Comparison of ENCODE assay signal across 17 cellular contexts in the genomic region with DNA sequence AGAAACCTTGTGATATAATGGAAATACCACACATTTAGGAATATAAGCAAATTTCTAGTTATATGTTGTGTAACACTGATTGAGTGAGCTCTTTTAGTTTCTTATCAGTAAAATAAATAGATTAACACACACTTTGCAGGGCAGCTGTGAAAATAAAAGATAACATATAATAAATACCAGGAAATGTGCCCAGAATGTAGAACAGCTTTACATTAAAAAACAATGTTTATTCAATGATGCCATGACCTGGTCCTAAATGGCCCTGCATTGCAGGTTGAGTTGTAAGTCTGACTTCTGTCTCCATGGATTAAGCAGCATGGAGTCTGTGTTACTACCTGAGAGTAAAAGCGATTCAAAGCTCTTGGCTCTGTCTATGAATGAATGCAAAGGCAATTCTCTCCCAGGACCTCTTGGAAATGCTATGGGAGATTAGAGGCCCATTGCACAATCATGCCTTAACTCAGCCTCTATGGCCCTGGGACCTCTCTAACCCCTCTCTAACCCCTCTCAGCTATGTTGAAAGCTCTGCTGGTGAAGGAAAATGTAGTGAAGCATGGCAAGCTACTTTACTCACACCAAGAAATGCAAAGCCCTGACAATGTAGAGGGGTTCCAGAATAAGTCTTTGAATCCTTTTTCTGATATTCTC.
A peak's percentile ranks its signal among the peaks of the same experiment; 100 is the strongest.
DNase-seq lines count a peak whose midpoint lies in the region; ATAC-seq and TF ChIP-seq lines count a peak whose summit lies in the region.
"Had no signal": no experiment of that assay in that cellular context is flagged by ENCODE, and none has a peak within 500 bp of the region (broad histone marks: within the 10 kb centered on the region; RNA-seq: fewer than 3 reads in every experiment).

No MANE protein-coding gene starts in this region.

- POLR2A ChIA-PET in AG04449 (lab: Yijun Ruan, JAX) (interaction anchor here (1.0 to 3.3 kb wide), 3 partner anchors 337 to 682 kb away, joined by 3 to 25 read pairs (median 6); a partner anchor contains a TSS), Panc1 (lab: Charles Lee) (no interaction called here)

- ATAC-seq in Panc1 (peak; percentile 27; the same call in 1 of the 2 replicates), GM18861 (IDR thresholded peaks at IDR 0.05; ENCODE audit: unreplicated experiment) (no peak), HG03175 (IDR thresholded peaks at IDR 0.05; ENCODE audit: unreplicated experiment) (no peak)
- ATAC-seq: activated naive CD8-positive, alpha-beta T cell treated with anti-CD3 and anti-CD28 coated beads, Interleukin-2, amount 50 U/mL, for 24 hours had no signal

- no peak overlapping the region for H3K23ac ChIP-seq in mesendoderm (ENCODE audit: low read length)

- no peak overlapping the region for H4K5ac ChIP-seq in mesendoderm (ENCODE audit: low read length)

- intact Hi-C loops in Panc1 (cut with micrococcal nuclease; ENCODE audit: unreplicated experiment), result loop anchor here (1.0 to 5.0 kb wide), 4 partner anchors 109 to 682 kb away; a partner anchor contains a TSS

- no peak for TF ChIP-seq CTCF in AG04449 (IDR thresholded peaks at IDR 0.05; ENCODE audit: insufficient read depth, low read length, missing control alignments)
- TF ChIP-seq CTCF in Panc1 (IDR thresholded peaks at IDR 0.05), result no peak
- TF ChIP-seq CTCF in epithelial cell of proximal tubule (conservative IDR thresholded peaks at IDR 0.05; ENCODE audit: low read depth, low read length), result no peak

- no peaks in the 10 kb centered on the region for H3K36me3 ChIP-seq in Panc1 (ENCODE audit: control insufficient read depth, insufficient read depth, low read length)
- H3K36me3 ChIP-seq in mesendoderm (ENCODE audit: control insufficient read depth, insufficient read depth, low read length), result no peaks in the 10 kb centered on the region
- H3K36me3 ChIP-seq: gastrocnemius medialis, HAP-1, MG63, right lobe of liver had no signal

- DNase-seq in AG04449 (ENCODE audit: low read depth, low spot score) (peak; percentile 10), Panc1 (ENCODE audit: low read depth, low spot score) (no peak), epithelial cell of proximal tubule (ENCODE audit: low read depth) (peak; percentile 60), mesendoderm (peak; percentile 34), RKO (ENCODE audit: low spot score) (no peak)
- DNase-seq in activated effector memory CD4-positive, alpha-beta T cell treated with anti-CD3 and anti-CD28 coated beads, Interleukin-2, amount 50 U/mL, for 16 hours, result no peak
- DNase-seq: activated B cell treated with CpG ODN at 0.5 μM for 24 hours; central memory CD4-positive, alpha-beta T cell; stimulated activated CD4-positive, alpha-beta T cell treated with anti-CD3 and anti-CD28 coated beads, Interleukin-1b, Interleukin-23, amount 100 ng/mL, for 48 hours had no signal

- in situ Hi-C loops in Panc1 (cut with HindIII; ENCODE audit: low pct_unique_long_range_greater_than_20kb, low sequenced_read_pairs), result no loop called here

- H3K56ac ChIP-seq in mesendoderm (ENCODE audit: low read length), result no peak overlapping the region

- peaks cover 28% of the 10 kb centered on the region for H3K4me1 ChIP-seq in Panc1 (ENCODE audit: control insufficient read depth, insufficient read depth, low read length)
- H3K4me1 ChIP-seq in mesendoderm (ENCODE audit: control insufficient read depth, low read depth, low read length), result no peaks in the 10 kb centered on the region
- H3K4me1 ChIP-seq: HAP-1 had no signal

- no peak overlapping the region for H4K8ac ChIP-seq in mesendoderm (ENCODE audit: low read depth, low read length)

- H3K27me3 ChIP-seq in Panc1 (ENCODE audit: control insufficient read depth, insufficient read depth, low read length) (no peaks in the 10 kb centered on the region), mesendoderm (ENCODE audit: insufficient read depth, low read length, poor library complexity) (no peaks in the 10 kb centered on the region)
- H3K27me3 ChIP-seq: gastrocnemius medialis, MG63, right lobe of liver had no signal

- H2AK5ac ChIP-seq in mesendoderm (ENCODE audit: low read length), result no peak overlapping the region

- H3K79me1 ChIP-seq in mesendoderm (ENCODE audit: low read length), result no peaks in the 10 kb centered on the region

- no peaks in the 10 kb centered on the region for H3K9me3 ChIP-seq in Panc1 (ENCODE audit: control insufficient read depth, insufficient read depth, low read depth, low read length)
- H3K9me3 ChIP-seq: gastrocnemius medialis, HAP-1, MG63, right lobe of liver had no signal

- no TSS peak for BruUV-seq in Panc1 (replicated peaks; lab: Mats Ljungman, UMichigan)

- H3K27ac ChIP-seq in Panc1 (ENCODE audit: low read length) (peak overlapping the region; percentile 89), mesendoderm (ENCODE audit: low read depth, low read length) (no peak overlapping the region)
- H3K27ac ChIP-seq: C4-2B, gastrocnemius medialis, right lobe of liver had no signal

- no peaks in the 10 kb centered on the region for H3K79me2 ChIP-seq in mesendoderm (ENCODE audit: control insufficient read depth, insufficient read depth, low read length)

- WGBS in mesendoderm (ENCODE audit: extremely low coverage, insufficient coverage, low lambda C conversion rate), result no CpG with 5 or more reads among the region's 1 CpG

- no peak overlapping the region for H2BK120ac ChIP-seq in mesendoderm (ENCODE audit: low read depth, low read length)

- H3K4me2 ChIP-seq in mesendoderm (ENCODE audit: low read length), result no peak overlapping the region

- H3K18ac ChIP-seq in mesendoderm (ENCODE audit: low read length), result no peak overlapping the region

- no peak overlapping the region for H3K4ac ChIP-seq in mesendoderm (ENCODE audit: low read depth, low read length)

- no peak overlapping the region for H2BK5ac ChIP-seq in mesendoderm (ENCODE audit: low read length)

- no peak overlapping the region for H3K9ac ChIP-seq in mesendoderm (ENCODE audit: low read length)

- no peak overlapping the region for H2BK15ac ChIP-seq in mesendoderm (replicated peaks; ENCODE audit: low read depth)

- CTCF ChIA-PET in AG04449 (lab: Yijun Ruan, JAX), result interaction anchor here (0.7 to 15.6 kb wide), 62 partner anchors 10 to 688 kb away, joined by 3 to 283 read pairs (median 4); a partner anchor contains a TSS
- CTCF ChIA-PET in Panc1 (lab: Charles Lee), result interaction anchor here (1.1 to 1.9 kb wide), 5 partner anchors 128 to 682 kb away, joined by 3 to 13 read pairs (median 5); a partner anchor contains a TSS

- H3K4me3 ChIP-seq in AG04449 (ENCODE audit: low read depth, low read length), result no peak overlapping the region
- no peak overlapping the region for H3K4me3 ChIP-seq in Panc1 (ENCODE audit: low read depth in 2 of 2, low read length in 2 of 2)
- H3K4me3 ChIP-seq in epithelial cell of proximal tubule (ENCODE audit: low read depth, low read length), result no peak overlapping the region
- no peak overlapping the region for H3K4me3 ChIP-seq in mesendoderm (ENCODE audit: low read length)
- H3K4me3 ChIP-seq: gastrocnemius medialis, HAP-1, MG63, right lobe of liver had no signal

Comparison
In these comparisons a context has a peak if more than half of its experiments do, and no peak if none do; other contexts are left out.
1. DNase-seq: peak in AG04449 (single experiment), epithelial cell of proximal tubule (single experiment) and mesendoderm (single experiment); none in Panc1 (single experiment), activated effector memory CD4-positive, alpha-beta T cell treated with anti-CD3 and anti-CD28 coated beads, Interleukin-2, amount 50 U/mL, for 16 hours (single experiment) and RKO (single experiment).